In genomic region chr10:97876387-97876786, GRCh38 we compare ENCODE assay signal across 28 cellular contexts. TPM values are rescaled to one million over a fixed set of nuclear protein-coding genes. Genes with fewer than 3 reads are reported as not detected.
DNase-seq lines count a peak whose midpoint lies in the region; ATAC-seq and TF ChIP-seq lines count a peak whose summit lies in the region.
"Had no signal": no experiment of that assay in that cellular context is flagged by ENCODE, and none has a peak within 500 bp of the region (broad histone marks: within the 10 kb centered on the region; RNA-seq: fewer than 3 reads in every experiment).

No MANE protein-coding gene starts in this region.

- POLR2A ChIA-PET in WTC11 (lab: Charles Lee) = no interaction called here

- no peak overlapping the region for H2AFZ ChIP-seq in neural progenitor cell (replicated peaks)
- H2AFZ ChIP-seq: PC-9 had no signal

- H3K4me2 ChIP-seq in neural progenitor cell = peak overlapping the region; percentile 11
- H3K4me2 ChIP-seq: PC-9 had no signal

- H3K36me3 Mint-ChIP-seq in WTC11 (no peaks in the 10 kb centered on the region), neural progenitor cell (no peaks in the 10 kb centered on the region)
- H3K36me3 Mint-ChIP-seq: CD14-positive monocyte; CD8-positive, alpha-beta memory T cell had no signal

- H3F3A ChIP-seq in neural progenitor cell (ENCODE audit: low read depth) = no peaks in the 10 kb centered on the region

- peaks cover 10% of the 10 kb centered on the region for H3K9me3 Mint-ChIP-seq in WTC11
- H3K9me3 Mint-ChIP-seq in neural progenitor cell = no peaks in the 10 kb centered on the region
- H3K9me3 Mint-ChIP-seq: CD8-positive, alpha-beta memory T cell had no signal

- no peaks in the 10 kb centered on the region for H4K20me1 ChIP-seq in neural progenitor cell (ENCODE audit: low read depth)

- in situ Hi-C loops in HAP-1 (cut with MboI; ENCODE audit: low sequenced_read_pairs) = no loop called here

- no peaks in the 10 kb centered on the region for H3K36me3 ChIP-seq in HAP-1 (replicated peaks)
- no peaks in the 10 kb centered on the region for H3K36me3 ChIP-seq in neural progenitor cell
- H3K36me3 ChIP-seq: BE2C, SJSA1 had no signal

- H3K4me3 Mint-ChIP-seq in WTC11 = peak overlapping the region; percentile 33; the same call in 1 of the 2 replicates
- H3K4me3 Mint-ChIP-seq in neural progenitor cell = no peak overlapping the region
- H3K4me3 Mint-ChIP-seq: CD14-positive monocyte; CD8-positive, alpha-beta memory T cell had no signal

- peak; percentile 4 to 39 for DNase-seq in NCI-H526 (lab: John Stamatoyannopoulos, UW)
- no peak for DNase-seq in NCI-H526 treated with DMSO at 0.1 percent for 48 hours (lab: John Stamatoyannopoulos, UW)
- DNase-seq in HAP-1 (ENCODE audit: low spot score in 2 of 2) = peak; percentile 26 to 33
- DNase-seq in WTC11 (ENCODE audit: low spot score) = no peak
- DNase-seq in neural progenitor cell (ENCODE audit: low spot score) = no peak
- no peak for DNase-seq in activated CD4-positive, alpha-beta T cell treated with anti-CD3 and anti-CD28 coated beads, Interleukin-2, amount 50 U/mL, for 1 hour
- DNase-seq: 8988T; ACHN; BE2C; CD8-positive, alpha-beta memory T cell; DMS53; HCEC 1CT; Karpas-422; NCI-H1092 treated with DMSO at 0.1 percent for 48 hours; NCI-H1436; NCI-H187; NCI-H2081 treated with DMSO at 0.1 percent for 48 hours; NCI-H2171 treated with DMSO at 0.1 percent for 48 hours; NCI-H345; NCI-H510A treated with DMSO at 0.1 percent for 48 hours; NK-92 treated with Interleukin-12 subunit alpha and Interleukin-12 subunit beta, amount 100 ng/mL, for 24 hours; PC-9 had no signal

- peaks cover 5% of the 10 kb centered on the region for H3K4me1 ChIP-seq in HAP-1
- H3K4me1 ChIP-seq in neural progenitor cell = peaks cover 7% of the 10 kb centered on the region
- H3K4me1 ChIP-seq: BE2C had no signal

- no peak overlapping the region for H3K27ac Mint-ChIP-seq in WTC11
- H3K27ac Mint-ChIP-seq in neural progenitor cell = no peak overlapping the region
- H3K27ac Mint-ChIP-seq: CD14-positive monocyte had no signal

- H3K27me3 ChIP-seq in HAP-1 (ENCODE audit: low read depth) (peaks cover 24% of the 10 kb centered on the region), neural progenitor cell (no peaks in the 10 kb centered on the region)
- H3K27me3 ChIP-seq: BE2C had no signal

- H3K4me3 ChIP-seq in HAP-1 = no peak overlapping the region
- H3K4me3 ChIP-seq in neural progenitor cell = no peak overlapping the region
- H3K4me3 ChIP-seq: PC-9, SJSA1 had no signal

- peak; percentile 51 for ATAC-seq in WTC11
- no peak for ATAC-seq in HG03469 (IDR thresholded peaks at IDR 0.05; ENCODE audit: unreplicated experiment)
- ATAC-seq: HepG2, Right ventricle myocardium inferior had no signal

- H3K27me3 Mint-ChIP-seq in WTC11 (ENCODE audit: low read depth) (no peaks in the 10 kb centered on the region), neural progenitor cell (ENCODE audit: insufficient read depth, low read depth) (no peaks in the 10 kb centered on the region)

- H3K4me1 Mint-ChIP-seq in WTC11 (peaks cover 16% of the 10 kb centered on the region), neural progenitor cell (no peaks in the 10 kb centered on the region)
- H3K4me1 Mint-ChIP-seq: CD14-positive monocyte; CD8-positive, alpha-beta memory T cell had no signal

- H3K9ac ChIP-seq in neural progenitor cell = no peak overlapping the region

- CTCF ChIA-PET in WTC11 (lab: Charles Lee) = interaction anchor here (0.6 to 1.6 kb wide), 11 partner anchors 12 to 433 kb away, joined by 3 to 16 read pairs (median 3); no protein-coding TSS in a partner anchor

- no peak overlapping the region for H3K27ac ChIP-seq in neural progenitor cell
- H3K27ac ChIP-seq: PC-9, SJSA1 had no signal

- H3K9me3 ChIP-seq in HAP-1 (no peaks in the 10 kb centered on the region), neural progenitor cell (ENCODE audit: low read depth) (no peaks in the 10 kb centered on the region)
- H3K9me3 ChIP-seq: BE2C, SJSA1 had no signal

- TF ChIP-seq CTCF in WTC11 (IDR thresholded peaks at IDR 0.05) (no peak), neural progenitor cell (IDR thresholded peaks at IDR 0.05) (no peak)

- no peaks in the 10 kb centered on the region for H3K79me2 ChIP-seq in neural progenitor cell (ENCODE audit: low read depth)

TF ChIP-seq in WTC11, 78 proteins besides CTCF, POLR2A, EP300 and RAD21:
- TF ChIP-seq OVOL2 (CRISPR knock-in tag; IDR thresholded peaks at IDR 0.05; ENCODE audit: borderline replicate concordance) (no peak), SP1 (CRISPR knock-in tag; conservative IDR thresholded peaks at IDR 0.05) (no peak), ESRRA (CRISPR knock-in tag; IDR thresholded peaks at IDR 0.05; ENCODE audit: borderline replicate concordance) (no peak), FOXP4 (CRISPR knock-in tag; IDR thresholded peaks at IDR 0.05) (no peak), ZNF671 (CRISPR knock-in tag; IDR thresholded peaks at IDR 0.05) (no peak), TEAD1 (CRISPR knock-in tag; IDR thresholded peaks at IDR 0.05) (no peak)

RNA-seq across cellular contexts. Expression of gene GOLGA7B, which starts 26.7 kb away (rescaled TPM):
- 0.07 to 0.24 TPM (median 0.07 TPM) in 3 replicates for total RNA-seq in WTC11 (2021)
- total RNA-seq in neural progenitor cell (ENCODE audit: low replicate concordance) = 0.09 TPM in 1 of 2 replicates, not detected in the other
- total RNA-seq: G401, HepG2 had no signal

Comparison
In these comparisons a context has a peak if more than half of its experiments do, and no peak if none do; other contexts are left out.
1. DNase-seq: peak in NCI-H526 (2 of 2) and HAP-1 (2 of 2); none in NCI-H526 treated with DMSO at 0.1 percent for 48 hours (single experiment), WTC11 (single experiment), neural progenitor cell (single experiment) and activated CD4-positive, alpha-beta T cell treated with anti-CD3 and anti-CD28 coated beads, Interleukin-2, amount 50 U/mL, for 1 hour (single experiment).